Comparison of ENCODE assay signal across 9 cellular contexts in the genomic region with DNA sequence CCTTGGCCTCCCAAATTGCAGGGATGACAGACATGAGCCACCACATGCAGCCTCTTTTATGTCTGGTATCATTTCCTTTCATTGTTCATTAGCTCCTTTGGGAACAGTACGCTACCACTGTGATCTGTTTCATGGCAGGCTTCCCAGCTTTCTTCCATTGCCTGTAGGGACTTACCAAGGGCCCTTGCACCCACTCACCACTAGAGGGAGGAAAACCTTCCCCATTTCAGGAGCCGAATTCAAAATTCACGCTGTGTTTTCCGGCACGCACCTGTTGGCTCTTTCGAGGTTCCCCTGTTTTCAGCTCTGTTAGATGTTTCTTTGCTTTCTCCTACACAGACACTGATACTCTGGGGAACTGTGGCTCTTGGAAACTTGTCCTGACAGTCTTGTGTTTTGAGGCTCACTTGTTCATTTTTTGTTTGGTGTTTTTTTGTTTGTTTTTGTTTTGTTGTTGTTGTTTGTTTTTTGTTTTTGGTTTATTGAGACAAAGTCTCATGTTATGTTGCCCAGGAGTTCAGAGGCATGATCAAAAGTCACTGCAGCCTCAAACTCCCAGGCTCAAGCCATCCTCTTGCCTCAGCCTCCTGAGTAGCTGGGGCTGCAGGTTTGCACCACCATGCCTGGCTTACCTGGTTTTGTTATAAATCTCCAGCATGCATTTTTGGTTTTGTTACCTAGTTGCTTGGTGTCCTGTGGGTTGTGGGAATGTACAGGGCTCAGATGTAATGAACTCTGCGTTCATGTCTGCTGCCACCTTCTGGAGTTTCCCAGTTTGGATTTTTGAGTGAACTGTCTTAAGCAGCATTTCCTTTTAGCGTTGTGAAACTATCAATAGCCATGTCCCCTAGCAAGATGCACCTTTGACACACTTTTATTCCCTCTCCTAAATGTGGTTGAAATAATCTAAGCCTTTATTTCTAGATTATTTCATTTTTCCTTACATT. TPM values are rescaled to one million over a fixed set of nuclear protein-coding genes. Genes with fewer than 3 reads are reported as not detected.
DNase-seq lines count a peak whose midpoint lies in the region; ATAC-seq and TF ChIP-seq lines count a peak whose summit lies in the region.
"Had no signal": no experiment of that assay in that cellular context is flagged by ENCODE, and none has a peak within 500 bp of the region (broad histone marks: within the 10 kb centered on the region; RNA-seq: fewer than 3 reads in every experiment).

No MANE protein-coding gene starts in this region.

- H3K9me3 ChIP-seq in SK-N-MC (ENCODE audit: low read depth, low read length) = no peaks in the 10 kb centered on the region
- H3K9me3 ChIP-seq in thoracic aorta = no peaks in the 10 kb centered on the region

- no peaks in the 10 kb centered on the region for H3K27me3 ChIP-seq in thoracic aorta (replicated peaks; ENCODE audit: insufficient read depth)

- no peak for TF ChIP-seq POLR2A in GM18505 (IDR thresholded peaks at IDR 0.05; ENCODE audit: borderline replicate concordance, extremely low read depth, insufficient read depth, insufficient read length)

- H3K9ac ChIP-seq in SK-N-MC (ENCODE audit: insufficient read length) = no peak overlapping the region

- H3K36me3 ChIP-seq in SK-N-MC (ENCODE audit: insufficient read depth, low read length) = no peaks in the 10 kb centered on the region
- no peaks in the 10 kb centered on the region for H3K36me3 ChIP-seq in thoracic aorta

- H3K27ac ChIP-seq in SK-N-MC = no peak overlapping the region
- no peak overlapping the region for H3K27ac ChIP-seq in thoracic aorta

- H3K4me3 ChIP-seq in SK-N-MC (peak overlapping the region; percentile 43), thoracic aorta (no peak overlapping the region)

- peak; percentile 65 for TF ChIP-seq CTCF in thoracic aorta (IDR thresholded peaks at IDR 0.05)

- peak; percentile 9 to 12 for DNase-seq in activated CD4-positive, alpha-beta T cell treated with anti-CD3 and anti-CD28 coated beads for 24 hours (ENCODE audit: low read depth in 2 of 2)
- no peak for DNase-seq in activated CD4-positive, alpha-beta T cell treated with anti-CD3 and anti-CD28 coated beads for 1 hour
- DNase-seq in MV-4-11 (lab: John Stamatoyannopoulos, UW) (peak; percentile 21), SK-N-MC (ENCODE audit: low read depth, low spot score) (peak; percentile 24), dermis microvascular lymphatic vessel endothelial cell (ENCODE audit: low read depth in 2 of 2) (peak; percentile 80 to 87), lung microvascular endothelial cell (ENCODE audit: low read depth in 2 of 2) (peak; percentile 86 to 92), thoracic aorta (ENCODE audit: low spot score) (no peak)

- ATAC-seq in thoracic aorta (ENCODE audit: insufficient number of reproducible peaks, low FRiP score, low read depth) = no peak
- ATAC-seq in GM18505 (IDR thresholded peaks at IDR 0.05; ENCODE audit: unreplicated experiment) = no peak

- H3K4me1 ChIP-seq in thoracic aorta (ENCODE audit: control insufficient read depth in 1 of 2, low read depth in 2 of 2) = no peaks in the 10 kb centered on the region

RNA-seq across cellular contexts. Expression of a gene that starts 2.3 kb away (rescaled TPM):
- total RNA-seq in dermis microvascular lymphatic vessel endothelial cell = not detected in 2 replicates
- total RNA-seq in lung microvascular endothelial cell = not detected in 2 replicates
- not detected for total RNA-seq in thoracic aorta
- total RNA-seq: temporal lobe had no signal

RNA-seq across cellular contexts. Expression of a gene that starts 15.0 kb away (rescaled TPM):
- total RNA-seq in dermis microvascular lymphatic vessel endothelial cell = not detected in 2 replicates
- under 0.01 TPM in 1 of 2 replicates, not detected in the other for total RNA-seq in lung microvascular endothelial cell
- not detected for total RNA-seq in thoracic aorta
- total RNA-seq: temporal lobe had no signal

RNA-seq across cellular contexts. Expression of a gene that starts 32.1 kb away (rescaled TPM):
- total RNA-seq in dermis microvascular lymphatic vessel endothelial cell (not detected in 2 replicates), lung microvascular endothelial cell (not detected in 2 replicates), thoracic aorta (not detected)
- total RNA-seq: temporal lobe had no signal

RNA-seq across cellular contexts. Expression of a gene that starts 42.5 kb away (rescaled TPM):
- total RNA-seq in dermis microvascular lymphatic vessel endothelial cell (not detected in 2 replicates), lung microvascular endothelial cell (not detected in 2 replicates), thoracic aorta (under 1 TPM in 1 of 2 donors, not detected in 1; 0.68 TPM)
- total RNA-seq: temporal lobe had no signal

RNA-seq across cellular contexts. Expression of a gene that starts 53.3 kb away (rescaled TPM):
- total RNA-seq in dermis microvascular lymphatic vessel endothelial cell (not detected in 2 replicates), lung microvascular endothelial cell (not detected in 2 replicates), thoracic aorta (not detected)
- total RNA-seq: temporal lobe had no signal

Comparison
In these comparisons a context has a peak if more than half of its experiments do, and no peak if none do; other contexts are left out.
1. DNase-seq: peak in activated CD4-positive, alpha-beta T cell treated with anti-CD3 and anti-CD28 coated beads for 24 hours (2 of 2), MV-4-11 (single experiment), SK-N-MC (single experiment), dermis microvascular lymphatic vessel endothelial cell (2 of 2) and lung microvascular endothelial cell (2 of 2); none in activated CD4-positive, alpha-beta T cell treated with anti-CD3 and anti-CD28 coated beads for 1 hour (single experiment) and thoracic aorta (single experiment).